In the genomic region with DNA sequence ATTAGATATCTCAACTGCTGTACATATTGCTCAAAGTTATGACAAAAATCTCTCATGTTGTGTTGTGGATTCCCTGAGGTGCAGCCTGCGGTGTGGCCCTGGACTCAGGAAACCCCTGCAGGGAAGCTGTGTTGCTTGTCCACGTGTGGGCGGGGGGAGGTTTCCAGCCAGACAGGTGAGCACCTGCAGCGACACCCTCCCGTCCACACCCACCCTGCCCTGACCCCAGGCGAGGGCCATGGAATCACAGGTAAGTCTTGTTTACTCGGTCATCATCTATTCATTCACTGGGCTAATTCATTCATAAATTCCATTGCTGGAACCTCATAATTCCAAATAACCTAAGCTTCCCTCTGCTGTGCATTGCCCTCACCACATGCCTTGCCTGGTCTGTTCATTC, we compare ENCODE assay signal across 27 cellular contexts. TPM values are rescaled to one million over a fixed set of nuclear protein-coding genes. Genes with fewer than 3 reads are reported as not detected.
A peak's percentile ranks its signal among the peaks of the same experiment; 100 is the strongest.
DNase-seq lines count a peak whose midpoint lies in the region; ATAC-seq and TF ChIP-seq lines count a peak whose summit lies in the region.
"Had no signal": no experiment of that assay in that cellular context is flagged by ENCODE, and none has a peak within 500 bp of the region (broad histone marks: within the 10 kb centered on the region; RNA-seq: fewer than 3 reads in every experiment).

No MANE protein-coding gene starts in this region.

- TSS peak; percentile 3 for BruUV-seq in PC-9 (replicated peaks; lab: Mats Ljungman, UMichigan)

- H3K9me3 ChIP-seq in PC-9 (ENCODE audit: insufficient read depth, low read depth): no peaks in the 10 kb centered on the region
- H3K9me3 ChIP-seq in trophoblast cell (ENCODE audit: insufficient read depth, low read depth, low read length): no peaks in the 10 kb centered on the region
- H3K9me3 ChIP-seq: A549; BLaER1 treated with 17β-estradiol and CSF1 and Interleukin-3, amounts not matched to agents 10 nM and 100 nM; SJCRH30 had no signal

- CTCF ChIA-PET in PC-9 (lab: Charles Lee): interaction anchor here (0.6 kb wide), 1 partner anchor 21 kb away, joined by 8 read pairs; no protein-coding TSS in a partner anchor

- H3K4me3 ChIP-seq in PC-9 (no peak overlapping the region), trophoblast cell (ENCODE audit: low read depth, low read length) (no peak overlapping the region)
- H3K4me3 ChIP-seq: A549; BLaER1 treated with 17β-estradiol and CSF1 and Interleukin-3, amounts not matched to agents 10 nM and 100 nM; HAP-1; SJCRH30 had no signal

- no peaks in the 10 kb centered on the region for H3K27me3 ChIP-seq in PC-9 (ENCODE audit: insufficient read depth, low read depth)
- H3K27me3 ChIP-seq in trophoblast cell (ENCODE audit: insufficient read depth, low read length): no peaks in the 10 kb centered on the region
- H3K27me3 ChIP-seq: BLaER1 treated with 17β-estradiol and CSF1 and Interleukin-3, amounts not matched to agents 10 nM and 100 nM; SJCRH30 had no signal

- H3K4me2 ChIP-seq in PC-9: no peak overlapping the region
- no peak overlapping the region for H3K4me2 ChIP-seq in trophoblast cell (ENCODE audit: low read length)
- H3K4me2 ChIP-seq: A549; BLaER1 treated with 17β-estradiol and CSF1 and Interleukin-3, amounts not matched to agents 10 nM and 100 nM had no signal

- no peak overlapping the region for H2BK120ac ChIP-seq in trophoblast cell (ENCODE audit: insufficient read depth, low read length, poor library complexity)

- H3K27ac ChIP-seq in PC-9: no peak overlapping the region
- no peak overlapping the region for H3K27ac ChIP-seq in trophoblast cell (ENCODE audit: low read depth, low read length)
- H3K27ac ChIP-seq: A549; BLaER1 treated with 17β-estradiol and CSF1 and Interleukin-3, amounts not matched to agents 10 nM and 100 nM; SJCRH30 had no signal

- H3K79me1 ChIP-seq in trophoblast cell (ENCODE audit: low read length): no peaks in the 10 kb centered on the region

- H2AK5ac ChIP-seq in trophoblast cell (ENCODE audit: low read length): no peak overlapping the region

- no peak for TF ChIP-seq CTCF in GM13977 (IDR thresholded peaks at IDR 0.05; ENCODE audit: extremely low read depth, insufficient read depth, missing control alignments)
- no peak for TF ChIP-seq CTCF in PC-9 (conservative IDR thresholded peaks at IDR 0.05)

- H4K8ac ChIP-seq in trophoblast cell (ENCODE audit: low read depth, low read length): no peak overlapping the region

- H3K4me1 ChIP-seq in PC-9 (replicated peaks; ENCODE audit: insufficient read depth) (no peaks in the 10 kb centered on the region), trophoblast cell (ENCODE audit: control insufficient read depth in 1 of 2, insufficient read depth in 2 of 2, low read length in 2 of 2) (peaks cover 0 to 6% of the 10 kb centered on the region in 2 experiments)
- H3K4me1 ChIP-seq: A549, HAP-1 had no signal

- no peak overlapping the region for H2AFZ ChIP-seq in PC-9
- no peak overlapping the region for H2AFZ ChIP-seq in trophoblast cell (ENCODE audit: insufficient read depth, low read length, poor library complexity)

- in situ Hi-C loops in GM13977 (cut with MboI; ENCODE audit: low pct_unique_long_range_greater_than_20kb, low sequenced_read_pairs, unreplicated experiment) (no loop called here), G401 (cut with HindIII; ENCODE audit: low sequenced_read_pairs) (no loop called here)

- H2BK12ac ChIP-seq in trophoblast cell (ENCODE audit: low read length): no peak overlapping the region

- H3F3A ChIP-seq in PC-9 (ENCODE audit: insufficient read depth, low read depth): no peaks in the 10 kb centered on the region

- intact Hi-C loops in PC-9 (cut with micrococcal nuclease; ENCODE audit: unreplicated experiment): no loop called here

- H3K79me2 ChIP-seq in PC-9 (ENCODE audit: low read depth) (no peaks in the 10 kb centered on the region), trophoblast cell (ENCODE audit: control insufficient read depth, insufficient read depth, low read length, poor library complexity) (no peaks in the 10 kb centered on the region)

- H3K14ac ChIP-seq in trophoblast cell (ENCODE audit: low read length): no peak overlapping the region

- no peak overlapping the region for H3K23ac ChIP-seq in trophoblast cell (ENCODE audit: low read length)

- H3K9ac ChIP-seq in trophoblast cell (ENCODE audit: low read length): no peak overlapping the region
- H3K9ac ChIP-seq: BLaER1 treated with 17β-estradiol and CSF1 and Interleukin-3, amounts not matched to agents 10 nM and 100 nM had no signal

- no peak for ATAC-seq in HG02840 (IDR thresholded peaks at IDR 0.05; ENCODE audit: low FRiP score, unreplicated experiment)
- ATAC-seq: A549, PC-3, Right ventricle myocardium inferior had no signal

- H3K18ac ChIP-seq in trophoblast cell (ENCODE audit: low read length): no peak overlapping the region

- no peak overlapping the region for H2BK5ac ChIP-seq in trophoblast cell (ENCODE audit: low read depth, low read length, poor library complexity)

- H4K91ac ChIP-seq in trophoblast cell (ENCODE audit: low read depth, low read length): no peak overlapping the region

- POLR2A ChIA-PET in PC-9 (lab: Charles Lee; ENCODE audit: unreplicated experiment): no interaction called here

- no peak overlapping the region for H3K4ac ChIP-seq in trophoblast cell (ENCODE audit: low read depth, low read length)

- WGBS in trophoblast cell (ENCODE audit: extremely low coverage, insufficient coverage, insufficient read length): no CpG with 5 or more reads among the region's 7 CpGs

- H3K36me3 ChIP-seq in PC-9 (ENCODE audit: low read depth): no peaks in the 10 kb centered on the region
- H3K36me3 ChIP-seq in trophoblast cell (ENCODE audit: control insufficient read depth in 1 of 2, insufficient read depth in 2 of 2, low read length in 2 of 2): peaks cover 0 to 3% of the 10 kb centered on the region in 2 experiments
- H3K36me3 ChIP-seq: BLaER1 treated with 17β-estradiol and CSF1 and Interleukin-3, amounts not matched to agents 10 nM and 100 nM; HAP-1; SJCRH30 had no signal

- DNase-seq in COLO668 (lab: John Stamatoyannopoulos, UW; ENCODE audit: unreplicated experiment) (peak; percentile 23), GM13977 (ENCODE audit: low spot score) (peak; percentile 2), PC-9 (no peak), trophoblast cell (peak; percentile 77 to 84), NOMO-1 treated with DMSO at 0.1 percent for 48 hours (lab: John Stamatoyannopoulos, UW; ENCODE audit: unreplicated experiment) (no peak), G401 (ENCODE audit: low spot score) (no peak)
- DNase-seq: AML-193; CD4-positive, alpha-beta T cell; COR-L47; DMS79; EL; GF-D8; HFFc6; NCI-H1105; NCI-H1694 treated with DMSO at 0.1 percent for 48 hours; NCI-H2081; NCI-H2227 treated with DMSO at 0.1 percent for 48 hours; NCI-H526 treated with DMSO at 0.1 percent for 48 hours; PC-3; T-helper 1 cell had no signal

- H4K20me1 ChIP-seq in PC-9 (ENCODE audit: insufficient read depth): peaks cover 5% of the 10 kb centered on the region; the same call in 1 of the 2 replicates
- H4K20me1 ChIP-seq: BLaER1 treated with 17β-estradiol and CSF1 and Interleukin-3, amounts not matched to agents 10 nM and 100 nM had no signal

- no peak overlapping the region for H4K12ac ChIP-seq in trophoblast cell (ENCODE audit: low read depth, low read length)

- no peaks in the 10 kb centered on the region for H3K9me2 ChIP-seq in PC-9 (ENCODE audit: insufficient read depth)

RNA-seq across cellular contexts. Expression of a gene that starts 14.1 kb away (rescaled TPM):
- 143 and 146 TPM in 2 replicates for total RNA-seq in PC-9 (2021)
- polyA plus RNA-seq in trophoblast cell (2013): 6.2 and 6.9 TPM in 2 replicates
- not detected in 2 replicates for total RNA-seq in G401 (2014; rRNA removed; shearing (Covaris generic))
- total RNA-seq: LHCN-M2, PC-3 had no signal

Comparison
In these comparisons a context has a peak if more than half of its experiments do, and no peak if none do; other contexts are left out.
1. DNase-seq: peak in COLO668 (single experiment), GM13977 (single experiment) and trophoblast cell (2 of 2); none in PC-9 (0 of 2), NOMO-1 treated with DMSO at 0.1 percent for 48 hours (single experiment) and G401 (single experiment).
2. RNA of a gene that starts 14.1 kb away (total RNA-seq): 143 to 146 TPM in PC-9; not detected in G401; every median in the first group is over 100 times any median in the second.